ENCODE assay signal across 35 cellular contexts in genomic region chrX:9436812-9437211, GRCh38.
"Had no signal": no experiment of that assay in that cellular context is flagged by ENCODE, and none has a peak within 500 bp of the region (broad histone marks: within the 10 kb centered on the region; RNA-seq: fewer than 3 reads in every experiment).

No MANE protein-coding gene starts in this region.

- H3K4me3 Mint-ChIP-seq: activated B cell treated with CpG ODN at 0.5 μM for 24 hours; activated CD4-positive, alpha-beta memory T cell treated with anti-CD3 and anti-CD28 coated beads for 36 hours; activated CD4-positive, alpha-beta T cell treated with anti-CD3 and anti-CD28 coated beads, Interleukin-2, amount 10 ng/mL, durations not matched to agents 24 days and 14 days; activated CD8-positive, alpha-beta T cell treated with anti-CD3 and anti-CD28 coated beads for 36 hours; activated naive CD4-positive, alpha-beta T cell treated with anti-CD3 and anti-CD28 coated beads for 36 hours; activated naive CD8-positive, alpha-beta T cell treated with anti-CD3 and anti-CD28 coated beads for 36 hours; activated T-cell treated with anti-CD3 and anti-CD28 coated beads, Interleukin-2, amount 50 U/mL, for 4 hours; activated T-cell treated with anti-CD3 and anti-CD28 coated beads, Interleukin-2, amount 50 U/mL, for 72 hours; activated T-helper 1 cell treated with anti-CD3 and anti-CD28 coated beads, Interleukin-12 subunit alpha, Interleukin-12 subunit beta, Interleukin-2, Interleukin-4 antibody, amounts not matched to agents 30 ng/mL and 10 ng/mL and 1 ng/mL, durations not matched to agents 14 hours and 24 hours and 36 hours; activated T-helper 17 cell treated with anti-CD3 and anti-CD28 coated beads, Interleukin-2, amount 50 U/mL, for 72 hours; brain; T-helper 1 cell treated with Interleukin-12 subunit alpha and Interleukin-12 subunit beta and Interleukin-4 antibody, amounts not matched to agents 30 μg/mL and 1 μg/mL, for 36 hours; T-helper 2 cell treated with Interferon-gamma antibody and Interleukin-4, amounts not matched to agents 5 μg/mL and 100 μg/mL, for 36 hours had no signal

- DNase-seq: activated B cell treated with CpG ODN at 0.5 μM for 24 hours; activated CD4-positive, alpha-beta memory T cell treated with anti-CD3 and anti-CD28 coated beads for 36 hours; activated CD4-positive, alpha-beta T cell treated with anti-CD3 and anti-CD28 coated beads for 4 hours; activated CD4-positive, alpha-beta T cell treated with anti-CD3 and anti-CD28 coated beads, Interleukin-2, amount 10 ng/mL, durations not matched to agents 24 days and 14 days; activated CD4-positive, alpha-beta T cell treated with anti-CD3 and anti-CD28 coated beads, Interleukin-2, amount 50 U/mL, for 1 hour; activated CD4-positive, alpha-beta T cell treated with anti-CD3 and anti-CD28 coated beads, Interleukin-2, amount 50 U/mL, for 4 hours; activated CD4-positive, CD25-positive, alpha-beta regulatory T cell treated with anti-CD3 and anti-CD28 coated beads, Interleukin-2, amount 50 U/mL, for 72 hours; activated CD8-positive, alpha-beta memory T cell treated with anti-CD3 and anti-CD28 coated beads, Interleukin-2, amount 50 U/mL, for 4 hours; activated CD8-positive, alpha-beta T cell treated with anti-CD3 and anti-CD28 coated beads for 36 hours; activated effector memory CD4-positive, alpha-beta T cell treated with anti-CD3 and anti-CD28 coated beads, Interleukin-2, amount 50 U/mL, for 16 hours; activated gamma-delta T cell treated with Interleukin-2 at 50 U/mL for 16 hours; activated naive CD4-positive, alpha-beta T cell; activated naive CD4-positive, alpha-beta T cell treated with anti-CD3 and anti-CD28 coated beads for 36 hours; activated naive CD4-positive, alpha-beta T cell treated with anti-CD3 and anti-CD28 coated beads, Interleukin-2, amount 50 U/mL, for 16 hours; activated naive CD8-positive, alpha-beta T cell treated with anti-CD3 and anti-CD28 coated beads for 36 hours; activated T-cell treated with anti-CD3 and anti-CD28 coated beads for 4 hours; activated T-cell treated with anti-CD3 and anti-CD28 coated beads, Interleukin-2, amount 50 U/mL, for 1 hour; activated T-cell treated with anti-CD3 and anti-CD28 coated beads, Interleukin-2, amount 50 U/mL, for 4 hours; activated T-cell treated with anti-CD3 and anti-CD28 coated beads, Interleukin-2, amount 50 U/mL, for 72 hours; adrenal gland; amniotic stem cell; anterior cingulate cortex; central memory CD4-positive, alpha-beta T cell; T-helper 1 cell; T-helper 2 cell; T-helper 9 cell had no signal

- H3K9me3 ChIP-seq: adrenal gland, ascending aorta had no signal

- FAIRE-seq: TTC549 had no signal

- H3K4me1 Mint-ChIP-seq: activated T-helper 17 cell treated with anti-CD3 and anti-CD28 coated beads, Interleukin-2, amount 50 U/mL, for 72 hours had no signal

- H3K4me1 ChIP-seq: adrenal gland had no signal

- H3K9me3 Mint-ChIP-seq: activated B cell treated with CpG ODN at 0.5 μM for 24 hours; activated CD4-positive, alpha-beta memory T cell treated with anti-CD3 and anti-CD28 coated beads for 36 hours; activated CD4-positive, alpha-beta T cell treated with anti-CD3 and anti-CD28 coated beads, Interleukin-2, amount 10 ng/mL, durations not matched to agents 24 days and 14 days; activated CD8-positive, alpha-beta T cell treated with anti-CD3 and anti-CD28 coated beads for 36 hours; activated naive CD4-positive, alpha-beta T cell treated with anti-CD3 and anti-CD28 coated beads for 36 hours; activated naive CD4-positive, alpha-beta T cell treated with anti-CD3 and anti-CD28 coated beads, Interleukin-2, amount 50 U/mL, for 72 hours; activated naive CD8-positive, alpha-beta T cell treated with anti-CD3 and anti-CD28 coated beads for 36 hours; activated T-cell treated with anti-CD3 and anti-CD28 coated beads, Interleukin-2, amount 50 U/mL, for 4 hours; activated T-cell treated with anti-CD3 and anti-CD28 coated beads, Interleukin-2, amount 50 U/mL, for 72 hours; activated T-helper 1 cell treated with anti-CD3 and anti-CD28 coated beads, Interleukin-12 subunit alpha, Interleukin-12 subunit beta, Interleukin-2, Interleukin-4 antibody, amounts not matched to agents 30 ng/mL and 10 ng/mL and 1 ng/mL, durations not matched to agents 14 hours and 24 hours and 36 hours; activated T-helper 17 cell treated with anti-CD3 and anti-CD28 coated beads, Interleukin-2, amount 50 U/mL, for 72 hours; brain; T-helper 1 cell treated with Interleukin-12 subunit alpha and Interleukin-12 subunit beta and Interleukin-4 antibody, amounts not matched to agents 30 μg/mL and 1 μg/mL, for 36 hours; T-helper 2 cell treated with Interferon-gamma antibody and Interleukin-4, amounts not matched to agents 5 μg/mL and 100 μg/mL, for 36 hours had no signal

- H3K36me3 ChIP-seq: adrenal gland, ascending aorta had no signal

- H3K27me3 Mint-ChIP-seq: activated B cell treated with CpG ODN at 0.5 μM for 24 hours; activated CD4-positive, alpha-beta memory T cell treated with anti-CD3 and anti-CD28 coated beads for 36 hours; activated CD4-positive, alpha-beta T cell treated with anti-CD3 and anti-CD28 coated beads, Interleukin-2, amount 10 ng/mL, durations not matched to agents 24 days and 14 days; activated CD8-positive, alpha-beta T cell treated with anti-CD3 and anti-CD28 coated beads for 36 hours; activated naive CD8-positive, alpha-beta T cell treated with anti-CD3 and anti-CD28 coated beads for 36 hours; activated T-helper 17 cell treated with anti-CD3 and anti-CD28 coated beads, Interleukin-2, amount 50 U/mL, for 72 hours; brain had no signal

- ATAC-seq: activated CD8-positive, alpha-beta T cell treated with anti-CD3 and anti-CD28 coated beads for 36 hours; activated naive CD4-positive, alpha-beta T cell treated with anti-CD3 and anti-CD28 coated beads, Interleukin-2, amount 50 U/mL, for 72 hours; activated T-cell treated with anti-CD3 and anti-CD28 coated beads, Interleukin-2, amount 50 U/mL, for 4 hours; activated T-cell treated with anti-CD3 and anti-CD28 coated beads, Interleukin-2, amount 50 U/mL, for 72 hours; activated T-helper 17 cell treated with anti-CD3 and anti-CD28 coated beads, Interleukin-2, amount 50 U/mL, for 72 hours had no signal

- H3K4me3 ChIP-seq: adrenal gland, ascending aorta had no signal

- H3K27ac Mint-ChIP-seq: activated B cell treated with CpG ODN at 0.5 μM for 24 hours; activated CD4-positive, alpha-beta memory T cell treated with anti-CD3 and anti-CD28 coated beads for 36 hours; activated CD4-positive, alpha-beta T cell treated with anti-CD3 and anti-CD28 coated beads, Interleukin-2, amount 10 ng/mL, durations not matched to agents 24 days and 14 days; activated CD8-positive, alpha-beta T cell treated with anti-CD3 and anti-CD28 coated beads for 36 hours; activated naive CD4-positive, alpha-beta T cell treated with anti-CD3 and anti-CD28 coated beads for 36 hours; activated naive CD4-positive, alpha-beta T cell treated with anti-CD3 and anti-CD28 coated beads, Interleukin-2, amount 50 U/mL, for 72 hours; activated naive CD8-positive, alpha-beta T cell treated with anti-CD3 and anti-CD28 coated beads for 36 hours; activated T-cell treated with anti-CD3 and anti-CD28 coated beads, Interleukin-2, amount 50 U/mL, for 72 hours; activated T-helper 1 cell treated with anti-CD3 and anti-CD28 coated beads, Interleukin-12 subunit alpha, Interleukin-12 subunit beta, Interleukin-2, Interleukin-4 antibody, amounts not matched to agents 30 ng/mL and 10 ng/mL and 1 ng/mL, durations not matched to agents 14 hours and 24 hours and 36 hours; activated T-helper 17 cell treated with anti-CD3 and anti-CD28 coated beads, Interleukin-2, amount 50 U/mL, for 72 hours; brain; T-helper 1 cell treated with Interleukin-12 subunit alpha and Interleukin-12 subunit beta and Interleukin-4 antibody, amounts not matched to agents 30 μg/mL and 1 μg/mL, for 36 hours; T-helper 2 cell treated with Interferon-gamma antibody and Interleukin-4, amounts not matched to agents 5 μg/mL and 100 μg/mL, for 36 hours had no signal

- H3K36me3 Mint-ChIP-seq: activated CD4-positive, alpha-beta memory T cell treated with anti-CD3 and anti-CD28 coated beads for 36 hours; activated naive CD4-positive, alpha-beta T cell treated with anti-CD3 and anti-CD28 coated beads, Interleukin-2, amount 50 U/mL, for 72 hours; activated naive CD8-positive, alpha-beta T cell treated with anti-CD3 and anti-CD28 coated beads for 36 hours; brain had no signal

- H3K27ac ChIP-seq: adrenal gland, ascending aorta, VCaP had no signal

- H3K27me3 ChIP-seq: adrenal gland, ascending aorta had no signal
